ENCODE assay signal across 1 cellular context in the genomic region with DNA sequence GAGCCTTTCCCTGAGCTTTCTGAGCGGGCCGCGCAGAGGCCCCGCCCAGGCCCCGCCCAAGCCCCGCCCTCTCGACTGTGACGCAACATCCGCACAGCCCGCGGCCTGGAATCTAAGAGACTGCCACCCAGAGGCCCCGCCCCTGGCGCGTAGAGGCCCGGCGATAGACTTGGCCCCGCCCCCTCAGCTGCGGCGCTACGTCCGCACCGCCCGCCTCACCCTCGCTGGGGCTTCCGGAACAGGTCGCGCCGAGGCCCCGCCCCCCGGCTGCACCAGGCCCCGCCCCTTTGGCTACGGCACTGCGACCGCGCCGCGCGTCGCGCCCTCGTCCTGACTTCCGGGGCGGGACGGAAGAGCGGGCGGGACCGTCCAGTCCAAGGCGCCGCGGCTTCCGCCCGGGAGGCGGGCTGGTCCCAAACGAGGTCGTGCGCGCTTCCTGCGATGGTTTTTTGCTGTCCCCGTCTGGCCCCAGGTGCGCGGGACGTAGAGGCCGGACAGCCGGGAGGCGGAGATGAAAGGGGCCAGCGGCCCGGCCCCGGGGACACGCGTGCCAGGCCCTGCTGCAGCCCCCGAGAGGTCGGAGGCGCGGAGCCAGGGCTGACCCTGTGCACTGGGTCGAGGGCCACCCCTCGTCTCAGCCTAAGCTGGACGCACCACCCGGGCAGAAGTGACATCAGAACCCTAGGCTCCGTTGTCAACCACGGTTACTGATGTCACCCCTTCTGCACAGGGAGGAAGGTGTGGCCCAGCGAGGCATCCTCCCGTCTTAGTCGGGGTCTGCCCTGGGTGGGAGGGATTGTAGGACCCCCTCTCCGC.
A peak's percentile ranks its signal among the peaks of the same experiment; 100 is the strongest.
TF ChIP-seq lines count a peak whose summit lies in the region.

No MANE protein-coding gene starts in this region.

TF ChIP-seq in SK-N-SH, 30 proteins besides CTCF, POLR2A, EP300 and RAD21 (continued from another document):
- TF ChIP-seq, protein P1, sequence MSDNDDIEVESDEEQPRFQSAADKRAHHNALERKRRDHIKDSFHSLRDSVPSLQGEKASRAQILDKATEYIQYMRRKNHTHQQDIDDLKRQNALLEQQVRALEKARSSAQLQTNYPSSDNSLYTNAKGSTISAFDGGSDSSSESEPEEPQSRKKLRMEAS (IDR thresholded peaks at IDR 0.05; ENCODE audit: low read depth) = peak; percentile 79
- TF ChIP-seq CHD2 (IDR thresholded peaks at IDR 0.05; ENCODE audit: low read length, partially characterized antibody) (peak; percentile 32), YY1 (IDR thresholded peaks at IDR 0.05; ENCODE audit: low read depth) (no peak), GABPA (IDR thresholded peaks at IDR 0.05; ENCODE audit: low read depth) (peak; percentile 93), EZH2phosphoT487 (IDR thresholded peaks at IDR 0.05; ENCODE audit: borderline replicate concordance, low read depth) (no peak), MXI1 (IDR thresholded peaks at IDR 0.05; ENCODE audit: low read depth, low read length) (peak; percentile 59; the same call in 1 of the 2 replicates), TCF12 (IDR thresholded peaks at IDR 0.05) (no peak), MEF2A (IDR thresholded peaks at IDR 0.05; ENCODE audit: borderline replicate concordance, low read depth) (no peak), FOXJ3 (CRISPR knock-in tag; IDR thresholded peaks at IDR 0.05) (no peak), FOSL2 (IDR thresholded peaks at IDR 0.05; ENCODE audit: borderline replicate concordance, low read depth) (no peak), NRF1 (IDR thresholded peaks at IDR 0.05; ENCODE audit: low read depth, low read length) (no peak), NFIC (IDR thresholded peaks at IDR 0.05; ENCODE audit: borderline replicate concordance) (no peak), ELF1 (IDR thresholded peaks at IDR 0.05) (peak; percentile 75), RXRA (IDR thresholded peaks at IDR 0.05; ENCODE audit: borderline replicate concordance, low read depth) (no peak), SMC3 (IDR thresholded peaks at IDR 0.05; ENCODE audit: low read depth, low read length) (no peak)
- TF ChIP-seq, protein P2, sequence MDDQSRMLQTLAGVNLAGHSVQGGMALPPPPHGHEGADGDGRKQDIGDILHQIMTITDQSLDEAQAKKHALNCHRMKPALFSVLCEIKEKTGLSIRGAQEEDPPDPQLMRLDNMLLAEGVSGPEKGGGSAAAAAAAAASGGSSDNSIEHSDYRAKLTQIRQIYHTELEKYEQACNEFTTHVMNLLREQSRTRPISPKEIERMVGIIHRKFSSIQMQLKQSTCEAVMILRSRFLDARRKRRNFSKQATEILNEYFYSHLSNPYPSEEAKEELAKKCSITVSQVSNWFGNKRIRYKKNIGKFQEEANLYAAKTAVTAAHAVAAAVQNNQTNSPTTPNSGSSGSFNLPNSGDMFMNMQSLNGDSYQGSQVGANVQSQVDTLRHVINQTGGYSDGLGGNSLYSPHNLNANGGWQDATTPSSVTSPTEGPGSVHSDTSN (IDR thresholded peaks at IDR 0.05) = peak; percentile 14
- TF ChIP-seq, protein P3, sequence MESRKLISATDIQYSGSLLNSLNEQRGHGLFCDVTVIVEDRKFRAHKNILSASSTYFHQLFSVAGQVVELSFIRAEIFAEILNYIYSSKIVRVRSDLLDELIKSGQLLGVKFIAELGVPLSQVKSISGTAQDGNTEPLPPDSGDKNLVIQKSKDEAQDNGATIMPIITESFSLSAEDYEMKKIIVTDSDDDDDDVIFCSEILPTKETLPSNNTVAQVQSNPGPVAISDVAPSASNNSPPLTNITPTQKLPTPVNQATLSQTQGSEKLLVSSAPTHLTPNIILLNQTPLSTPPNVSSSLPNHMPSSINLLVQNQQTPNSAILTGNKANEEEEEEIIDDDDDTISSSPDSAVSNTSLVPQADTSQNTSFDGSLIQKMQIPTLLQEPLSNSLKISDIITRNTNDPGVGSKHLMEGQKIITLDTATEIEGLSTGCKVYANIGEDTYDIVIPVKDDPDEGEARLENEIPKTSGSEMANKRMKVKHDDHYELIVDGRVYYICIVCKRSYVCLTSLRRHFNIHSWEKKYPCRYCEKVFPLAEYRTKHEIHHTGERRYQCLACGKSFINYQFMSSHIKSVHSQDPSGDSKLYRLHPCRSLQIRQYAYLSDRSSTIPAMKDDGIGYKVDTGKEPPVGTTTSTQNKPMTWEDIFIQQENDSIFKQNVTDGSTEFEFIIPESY (IDR thresholded peaks at IDR 0.05; ENCODE audit: borderline replicate concordance, low read depth) = no peak
- TF ChIP-seq, protein P4, sequence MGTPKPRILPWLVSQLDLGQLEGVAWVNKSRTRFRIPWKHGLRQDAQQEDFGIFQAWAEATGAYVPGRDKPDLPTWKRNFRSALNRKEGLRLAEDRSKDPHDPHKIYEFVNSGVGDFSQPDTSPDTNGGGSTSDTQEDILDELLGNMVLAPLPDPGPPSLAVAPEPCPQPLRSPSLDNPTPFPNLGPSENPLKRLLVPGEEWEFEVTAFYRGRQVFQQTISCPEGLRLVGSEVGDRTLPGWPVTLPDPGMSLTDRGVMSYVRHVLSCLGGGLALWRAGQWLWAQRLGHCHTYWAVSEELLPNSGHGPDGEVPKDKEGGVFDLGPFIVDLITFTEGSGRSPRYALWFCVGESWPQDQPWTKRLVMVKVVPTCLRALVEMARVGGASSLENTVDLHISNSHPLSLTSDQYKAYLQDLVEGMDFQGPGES (IDR thresholded peaks at IDR 0.05; ENCODE audit: low read depth, low read length) = no peak
